11 cellular contexts compared by ENCODE assay signal in the genomic region with DNA sequence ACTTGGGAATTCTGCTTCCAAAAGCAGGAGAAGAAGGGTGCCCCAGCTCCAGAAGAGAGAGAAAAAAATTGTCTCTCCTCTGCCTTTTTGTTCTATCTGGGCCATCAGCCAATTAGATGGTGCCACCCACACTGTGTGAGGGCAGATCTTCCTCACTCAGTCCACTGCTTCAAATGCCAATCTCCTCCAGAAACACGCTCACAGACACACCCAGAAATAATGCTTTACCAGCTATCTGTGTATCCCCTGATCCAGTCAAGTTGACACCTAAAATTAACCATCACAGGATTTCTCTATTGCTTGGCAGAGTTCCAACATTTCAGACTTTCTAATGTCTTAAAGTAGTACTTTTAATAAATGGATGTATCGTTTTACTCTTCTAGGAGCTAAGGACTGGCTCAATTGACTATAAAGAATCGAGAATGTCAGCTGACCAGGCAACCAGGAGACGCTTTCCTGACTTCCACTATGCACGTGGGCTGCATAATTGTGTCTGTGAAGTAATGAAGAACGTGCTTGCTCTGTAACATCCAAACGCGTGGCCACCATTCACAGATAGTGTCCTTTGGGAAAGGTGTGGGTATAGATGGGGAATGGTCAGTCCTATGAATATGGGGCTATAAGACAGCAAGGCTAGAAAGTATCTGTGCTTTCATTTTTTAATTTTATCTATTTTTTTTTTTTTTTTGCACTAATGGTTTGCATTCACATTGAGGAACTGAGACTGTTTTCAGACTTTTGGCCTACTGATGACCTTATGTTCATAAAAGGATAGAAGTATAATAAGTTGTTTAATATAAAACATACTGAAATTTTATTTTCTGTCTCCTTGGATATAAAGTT. TPM values are rescaled to one million over a fixed set of nuclear protein-coding genes. Genes with fewer than 3 reads are reported as not detected.
DNase-seq lines count a peak whose midpoint lies in the region; ATAC-seq, FAIRE-seq and TF ChIP-seq lines count a peak whose summit lies in the region.
"Had no signal": no experiment of that assay in that cellular context is flagged by ENCODE, and none has a peak within 500 bp of the region (broad histone marks: within the 10 kb centered on the region; RNA-seq: fewer than 3 reads in every experiment).

No MANE protein-coding gene starts in this region.

- POLR2A ChIA-PET in GM10248 (lab: Yijun Ruan, JAX): no interaction called here

- H3K4me3 ChIP-seq in left lung: no peak overlapping the region
- H3K4me3 ChIP-seq: mucosa of descending colon had no signal

- no peaks in the 10 kb centered on the region for H3K36me3 ChIP-seq in left lung

- no peaks in the 10 kb centered on the region for H3K9me3 ChIP-seq in left lung
- H3K9me3 ChIP-seq: mucosa of descending colon had no signal

- ATAC-seq in GM19452 (IDR thresholded peaks at IDR 0.05; ENCODE audit: unreplicated experiment) (peak; percentile 71), left lung (peak; percentile 23), GM18873 (IDR thresholded peaks at IDR 0.05; ENCODE audit: low FRiP score, unreplicated experiment) (no peak), HG02840 (IDR thresholded peaks at IDR 0.05; ENCODE audit: low FRiP score, unreplicated experiment) (no peak)
- ATAC-seq: esophagus mucosa had no signal

- CTCF ChIA-PET in GM10248 (lab: Yijun Ruan, JAX): interaction anchor here (1.0 to 1.2 kb wide), 3 partner anchors 9 to 77 kb away, joined by 3 to 6 read pairs (median 3); no protein-coding TSS in a partner anchor

- H3K27me3 ChIP-seq in left lung: no peaks in the 10 kb centered on the region

- no peaks in the 10 kb centered on the region for H3K4me1 ChIP-seq in left lung

- TF ChIP-seq CTCF in GM10248 (IDR thresholded peaks at IDR 0.05; ENCODE audit: control extremely low read depth, extremely low read depth, low read depth, missing control alignments) (no peak), left lung (IDR thresholded peaks at IDR 0.05) (no peak)

- H3K27ac ChIP-seq in left lung: no peak overlapping the region

- DNase-seq in GM10248 (ENCODE audit: extremely low spot score) (peak; percentile 31), HTR-8/SVneo (ENCODE audit: insufficient read length, low spot score) (no peak), left lung (no peak), dermis blood vessel endothelial cell (no peak), retina (no peak)
- DNase-seq: CD4-positive, CD25-positive, alpha-beta regulatory T cell; mucosa of descending colon had no signal

- FAIRE-seq in HTR-8/SVneo (lab: Jason Lieb, UNC): peak; percentile 49

- intact Hi-C loops in left lung (cut with DNase I): no loop called here

RNA-seq across cellular contexts. Expression of gene SMIM20, which starts 9.9 kb away (rescaled TPM):
- total RNA-seq in left lung (10 to 100 TPM; 20.1 to 28.4 TPM), dermis blood vessel endothelial cell (14.0 and 14.5 TPM in 2 replicates)

RNA-seq across cellular contexts. Expression of gene SEL1L3, which starts 41.3 kb away (rescaled TPM):
- total RNA-seq in left lung: 100 to 1,000 TPM in 1 of 2 donors, 10 to 100 TPM in 1; 88.1 to 121 TPM
- 74.2 and 91.2 TPM in 2 replicates for total RNA-seq in dermis blood vessel endothelial cell

Comparison
In these comparisons a context has a peak if more than half of its experiments do, and no peak if none do; other contexts are left out.
1. ATAC-seq: peak in GM19452 (single experiment) and left lung (single experiment); none in GM18873 (single experiment) and HG02840 (single experiment).